ENCODE assay signal across 9 cellular contexts in the genomic region with DNA sequence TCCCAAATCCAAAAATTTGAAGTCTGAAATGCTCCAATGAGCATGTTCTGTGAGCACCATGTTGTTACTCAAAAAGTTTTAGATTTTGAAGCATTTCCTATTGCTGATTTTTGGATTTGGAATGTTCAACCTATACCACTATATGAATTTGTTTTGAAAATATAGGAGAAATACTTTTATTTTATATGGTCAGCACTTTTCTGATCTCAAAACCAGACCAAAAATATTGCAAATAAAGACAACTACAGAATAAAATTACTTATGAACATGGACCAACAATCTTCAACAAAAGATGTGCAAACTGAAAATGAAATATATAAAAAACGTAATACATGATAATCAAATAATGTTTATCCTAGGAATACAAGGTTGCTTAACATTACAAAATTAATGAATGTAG.
"Had no signal": no experiment of that assay in that cellular context is flagged by ENCODE, and none has a peak within 500 bp of the region (broad histone marks: within the 10 kb centered on the region; RNA-seq: fewer than 3 reads in every experiment).

No MANE protein-coding gene starts in this region.

- H2AFZ ChIP-seq: GM23338 had no signal

- DNase-seq: H9, HCEC 1CT, IMR-90, KBM-7 had no signal

- H3K4me3 ChIP-seq: GM23338 had no signal

- H3K27ac ChIP-seq: HL-60, KMS-11 had no signal

- H3K4me2 ChIP-seq: GM23338, KMS-11 had no signal

- FAIRE-seq: H1, H54 had no signal

- ATAC-seq: GM23338 had no signal

- H3K9ac ChIP-seq: KMS-11 had no signal
